ENCODE assay signal across 14 cellular contexts in the genomic region with DNA sequence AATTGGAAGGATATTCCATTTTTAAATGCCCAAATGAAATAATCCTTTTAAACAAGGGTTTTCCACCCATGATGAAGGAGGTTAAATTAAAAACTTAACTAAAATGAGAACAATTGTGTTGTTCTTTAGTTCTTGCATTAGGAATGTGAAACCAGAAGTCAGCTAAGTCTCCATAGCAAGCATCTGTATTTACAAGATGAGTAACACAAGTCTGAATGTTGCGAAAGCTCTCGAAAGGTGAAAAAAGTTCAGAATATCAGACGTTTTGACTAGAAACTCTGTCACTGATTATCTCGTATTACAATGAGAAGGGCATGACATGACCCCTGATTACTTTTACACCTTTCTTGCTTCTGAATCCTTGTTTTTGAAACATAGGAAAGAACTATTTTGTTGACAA.
A peak's percentile ranks its signal among the peaks of the same experiment; 100 is the strongest.
DNase-seq lines count a peak whose midpoint lies in the region; ATAC-seq and TF ChIP-seq lines count a peak whose summit lies in the region.
"Had no signal": no experiment of that assay in that cellular context is flagged by ENCODE, and none has a peak within 500 bp of the region (broad histone marks: within the 10 kb centered on the region; RNA-seq: fewer than 3 reads in every experiment).

No MANE protein-coding gene starts in this region.

- no peak overlapping the region for H3K4me3 ChIP-seq in SK-N-SH (ENCODE audit: low read depth in 2 of 2, low read length in 1 of 2)
- no peak overlapping the region for H3K4me3 ChIP-seq in hepatocyte
- no peak overlapping the region for H3K4me3 ChIP-seq in vagina
- H3K4me3 ChIP-seq: lower lobe of right lung had no signal

- peaks cover 7 to 21% (median 19%) of the 10 kb centered on the region in 3 donors for H3K4me1 Mint-ChIP-seq in T-cell
- H3K4me1 Mint-ChIP-seq: activated naive CD4-positive, alpha-beta T cell treated with anti-CD3 and anti-CD28 coated beads, Interleukin-2, amount 10 ng/mL, durations not matched to agents 7 days and 5 days had no signal

- intact Hi-C loops in vagina (cut with DNase I), result no loop called here

- no peaks in the 10 kb centered on the region for H3K36me3 Mint-ChIP-seq in T-cell
- H3K36me3 Mint-ChIP-seq: activated naive CD4-positive, alpha-beta T cell treated with anti-CD3 and anti-CD28 coated beads, Interleukin-2, amount 10 ng/mL, durations not matched to agents 7 days and 5 days had no signal

- DNase-seq in SK-N-SH, result no peak
- peak; percentile 82 for DNase-seq in amniotic stem cell (lab: John Stamatoyannopoulos, UW)
- DNase-seq in hepatocyte (ENCODE audit: low spot score), result peak; percentile 33
- DNase-seq in vagina (ENCODE audit: extremely low spot score in 2 of 2), result no peak
- no peak for DNase-seq in OCI-M1 (lab: John Stamatoyannopoulos, UW)
- no peak for DNase-seq in T-cell
- DNase-seq: activated naive CD4-positive, alpha-beta T cell treated with anti-CD3 and anti-CD28 coated beads, Interleukin-2, amount 10 ng/mL, durations not matched to agents 7 days and 5 days; AML-193; lower lobe of right lung; NCI-H2029 treated with DMSO at 0.1 percent for 48 hours; retina; SHP77 had no signal

- CTCF ChIA-PET in SK-N-SH (lab: Yijun Ruan, JAX) (no interaction called here), T-cell (lab: Charles Lee) (no interaction called here)

- H3F3A ChIP-seq in SK-N-SH (replicated peaks; ENCODE audit: insufficient read depth), result peaks cover 18% of the 10 kb centered on the region

- no peak overlapping the region for H3K27ac Mint-ChIP-seq in T-cell
- H3K27ac Mint-ChIP-seq: activated naive CD4-positive, alpha-beta T cell treated with anti-CD3 and anti-CD28 coated beads, Interleukin-2, amount 10 ng/mL, durations not matched to agents 7 days and 5 days had no signal

- peak overlapping the region; percentile 1; the same call in 1 of the 2 replicates for H3K9ac ChIP-seq in SK-N-SH

- TF ChIP-seq CTCF in SK-N-SH (IDR thresholded peaks at IDR 0.05) (no peak), hepatocyte (IDR thresholded peaks at IDR 0.05; ENCODE audit: poor library complexity) (no peak), vagina (IDR thresholded peaks at IDR 0.05) (no peak)

- WGBS in SK-N-SH (ENCODE audit: low lambda C conversion rate), result 58% methylated on average over 4 of the region's 4 CpGs
- 56% methylated on average over 4 of the region's 4 CpGs for WGBS in hepatocyte (ENCODE audit: low lambda C conversion rate, missing lambda C conversion rate)

- peaks cover 12 to 20% (median 15%) of the 10 kb centered on the region in 3 donors for H3K9me3 Mint-ChIP-seq in T-cell

- H3K9me3 ChIP-seq in SK-N-SH (peaks cover 4% of the 10 kb centered on the region; the same call in 1 of the 2 replicates), hepatocyte (ENCODE audit: low read depth) (no peaks in the 10 kb centered on the region), vagina (no peaks in the 10 kb centered on the region)

- H3K79me2 ChIP-seq in SK-N-SH (ENCODE audit: insufficient read depth), result peaks cover 6% of the 10 kb centered on the region; the same call in 1 of the 2 replicates
- peaks cover 17% of the 10 kb centered on the region for H3K79me2 ChIP-seq in hepatocyte

- TF ChIP-seq POLR2A in vagina (IDR thresholded peaks at IDR 0.05), result no peak

- ATAC-seq in SK-N-SH treated with all-trans-retinoic acid at 6 μM for 48 hours, result no peak
- ATAC-seq in GM18868 (IDR thresholded peaks at IDR 0.05; ENCODE audit: unreplicated experiment), result no peak
- no peak for ATAC-seq in T-cell (replicated peaks in 1 of 4)
- ATAC-seq: lower lobe of right lung had no signal

- H3K36me3 ChIP-seq in SK-N-SH (replicated peaks in 1 of 2; ENCODE audit: control insufficient read depth in 1 of 2, insufficient read depth in 2 of 2, low read length in 1 of 2), result no peaks in the 10 kb centered on the region
- no peaks in the 10 kb centered on the region for H3K36me3 ChIP-seq in hepatocyte (replicated peaks; ENCODE audit: insufficient read depth, low read depth)
- H3K36me3 ChIP-seq in vagina, result no peaks in the 10 kb centered on the region
- H3K36me3 ChIP-seq: lower lobe of right lung had no signal

- peaks cover 7 to 18% of the 10 kb centered on the region in 2 experiments for H3K4me1 ChIP-seq in SK-N-SH (ENCODE audit: control insufficient read depth in 1 of 2, insufficient read depth in 2 of 2, low read depth in 1 of 2, low read length in 1 of 2)
- no peaks in the 10 kb centered on the region for H3K4me1 ChIP-seq in hepatocyte (ENCODE audit: insufficient read depth)
- H3K4me1 ChIP-seq in vagina, result peaks cover 13% of the 10 kb centered on the region

- peaks cover 0 to 3% of the 10 kb centered on the region in 2 donors for H3K27me3 Mint-ChIP-seq in T-cell
- H3K27me3 Mint-ChIP-seq: activated naive CD4-positive, alpha-beta T cell treated with anti-CD3 and anti-CD28 coated beads, Interleukin-2, amount 10 ng/mL, durations not matched to agents 7 days and 5 days had no signal

- H3K9me2 ChIP-seq in SK-N-SH (no peaks in the 10 kb centered on the region), hepatocyte (replicated peaks; ENCODE audit: insufficient read depth) (no peaks in the 10 kb centered on the region)

- no peaks in the 10 kb centered on the region for H4K20me1 ChIP-seq in SK-N-SH (ENCODE audit: insufficient read depth)
- no peaks in the 10 kb centered on the region for H4K20me1 ChIP-seq in hepatocyte (ENCODE audit: insufficient read depth, poor library complexity, severe bottlenecking)

- POLR2A ChIA-PET in SK-N-SH (lab: Yijun Ruan, JAX) (no interaction called here), T-cell (lab: Charles Lee) (no interaction called here)

- no peak for TF ChIP-seq RAD21 in SK-N-SH (IDR thresholded peaks at IDR 0.05; ENCODE audit: low read length)

- H3K4me2 ChIP-seq in SK-N-SH (0 out of 2 replicates have a peak overlapping the region, but pooled peaks have one; percentile 40), hepatocyte (no peak overlapping the region)

- H2AFZ ChIP-seq in SK-N-SH (ENCODE audit: low read depth), result no peak overlapping the region
- no peak overlapping the region for H2AFZ ChIP-seq in hepatocyte

- no peak for TF ChIP-seq EP300 in SK-N-SH (IDR thresholded peaks at IDR 0.05; ENCODE audit: borderline replicate concordance in 1 of 2, low read depth in 1 of 2, low read length in 1 of 2)

- H3K27ac ChIP-seq in SK-N-SH (ENCODE audit: low read depth in 2 of 2, low read length in 1 of 2) (peak overlapping the region; percentile 81 to 88; a peak in 3 of 4 replicates), hepatocyte (peak overlapping the region; percentile 9), vagina (peak overlapping the region; percentile 24)
- H3K27ac ChIP-seq: lower lobe of right lung had no signal

- H3K27me3 ChIP-seq in SK-N-SH (ENCODE audit: insufficient read depth) (no peaks in the 10 kb centered on the region), hepatocyte (no peaks in the 10 kb centered on the region), vagina (no peaks in the 10 kb centered on the region)

- no peak overlapping the region for H3K4me3 Mint-ChIP-seq in T-cell
- H3K4me3 Mint-ChIP-seq: activated naive CD4-positive, alpha-beta T cell treated with anti-CD3 and anti-CD28 coated beads, Interleukin-2, amount 10 ng/mL, durations not matched to agents 7 days and 5 days had no signal

TF ChIP-seq in SK-N-SH, 30 proteins besides CTCF, POLR2A, EP300 and RAD21 (continues in another document):
- no peak for TF ChIP-seq ELF1 (IDR thresholded peaks at IDR 0.05)
- TF ChIP-seq MEF2A (IDR thresholded peaks at IDR 0.05; ENCODE audit: borderline replicate concordance, low read depth), result no peak
- TF ChIP-seq TCF12 (IDR thresholded peaks at IDR 0.05), result peak; percentile 60
- no peak for TF ChIP-seq TAF1 (IDR thresholded peaks at IDR 0.05; ENCODE audit: borderline replicate concordance, low read depth, low read length)
- no peak for TF ChIP-seq NRF1 (IDR thresholded peaks at IDR 0.05; ENCODE audit: low read depth, low read length)
- TF ChIP-seq FOSL2 (IDR thresholded peaks at IDR 0.05; ENCODE audit: borderline replicate concordance, low read depth), result peak; percentile 27; the same call in 1 of the 2 replicates
- no peak for TF ChIP-seq PBX3 (IDR thresholded peaks at IDR 0.05)
- no peak for TF ChIP-seq POLR2AphosphoS5 (IDR thresholded peaks at IDR 0.05; ENCODE audit: low read depth, low read length)
- TF ChIP-seq SMC3 (IDR thresholded peaks at IDR 0.05; ENCODE audit: low read depth, low read length), result no peak

TF ChIP-seq in SK-N-SH treated with all-trans-retinoic acid at 6 μM for 48 hours, 23 proteins besides CTCF, POLR2A, EP300 and RAD21 (continues in another document):
- TF ChIP-seq ZFP30 (CRISPR knock-in tag; IDR thresholded peaks at IDR 0.05) (no peak), PPARA (CRISPR knock-in tag; IDR thresholded peaks at IDR 0.05; ENCODE audit: borderline replicate concordance) (no peak), TOX (CRISPR knock-in tag; IDR thresholded peaks at IDR 0.05; ENCODE audit: borderline replicate concordance) (no peak), OSR1 (CRISPR knock-in tag; IDR thresholded peaks at IDR 0.05) (no peak), ZNF8 (CRISPR knock-in tag; IDR thresholded peaks at IDR 0.05) (no peak), GLIS3 (CRISPR knock-in tag; IDR thresholded peaks at IDR 0.05) (no peak), ZC3H10 (CRISPR knock-in tag; IDR thresholded peaks at IDR 0.05) (no peak), TCF4 (CRISPR knock-in tag; IDR thresholded peaks at IDR 0.05; ENCODE audit: borderline replicate concordance) (no peak), BACH2 (CRISPR knock-in tag; IDR thresholded peaks at IDR 0.05; ENCODE audit: borderline replicate concordance) (no peak), RARB (CRISPR knock-in tag; IDR thresholded peaks at IDR 0.05) (no peak), ZFP3 (CRISPR knock-in tag; IDR thresholded peaks at IDR 0.05) (no peak), CSDC2 (CRISPR knock-in tag; IDR thresholded peaks at IDR 0.05) (no peak)
- TF ChIP-seq, protein P1, sequence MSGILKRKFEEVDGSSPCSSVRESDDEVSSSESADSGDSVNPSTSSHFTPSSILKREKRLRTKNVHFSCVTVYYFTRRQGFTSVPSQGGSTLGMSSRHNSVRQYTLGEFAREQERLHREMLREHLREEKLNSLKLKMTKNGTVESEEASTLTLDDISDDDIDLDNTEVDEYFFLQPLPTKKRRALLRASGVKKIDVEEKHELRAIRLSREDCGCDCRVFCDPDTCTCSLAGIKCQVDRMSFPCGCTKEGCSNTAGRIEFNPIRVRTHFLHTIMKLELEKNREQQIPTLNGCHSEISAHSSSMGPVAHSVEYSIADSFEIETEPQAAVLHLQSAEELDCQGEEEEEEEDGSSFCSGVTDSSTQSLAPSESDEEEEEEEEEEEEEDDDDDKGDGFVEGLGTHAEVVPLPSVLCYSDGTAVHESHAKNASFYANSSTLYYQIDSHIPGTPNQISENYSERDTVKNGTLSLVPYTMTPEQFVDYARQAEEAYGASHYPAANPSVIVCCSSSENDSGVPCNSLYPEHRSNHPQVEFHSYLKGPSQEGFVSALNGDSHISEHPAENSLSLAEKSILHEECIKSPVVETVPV (CRISPR knock-in tag; IDR thresholded peaks at IDR 0.05), result no peak

Comparison
In these comparisons a context has a peak if more than half of its experiments do, and no peak if none do; other contexts are left out.
1. DNase-seq: peak in amniotic stem cell (single experiment) and hepatocyte (single experiment); none in SK-N-SH (single experiment), vagina (0 of 2), OCI-M1 (single experiment) and T-cell (0 of 34).
2. H3K27ac ChIP-seq: peak in every context shown above with its lines; median percentile 84 in SK-N-SH; 24 in vagina; 9 in hepatocyte.